15 cellular contexts compared by ENCODE assay signal in genomic region chr13:79289557-79289956, GRCh38.
"Had no signal": no experiment of that assay in that cellular context is flagged by ENCODE, and none has a peak within 500 bp of the region (broad histone marks: within the 10 kb centered on the region; RNA-seq: fewer than 3 reads in every experiment).

No MANE protein-coding gene starts in this region.

- H3K4me1 ChIP-seq: ascending aorta, esophagus muscularis mucosa, tibial artery had no signal

- H3K9me3 Mint-ChIP-seq: naive thymus-derived CD8-positive, alpha-beta T cell; T-helper 2 cell treated with Interferon-gamma antibody and Interleukin-4, amounts not matched to agents 5 μg/mL and 100 μg/mL, for 36 hours had no signal

- H3K4me3 ChIP-seq: ascending aorta, esophagus muscularis mucosa, tibial artery had no signal

- H3K9me3 ChIP-seq: ascending aorta, esophagus muscularis mucosa, tibial artery had no signal

- H3K36me3 Mint-ChIP-seq: activated CD8-positive, alpha-beta memory T cell treated with anti-CD3 and anti-CD28 coated beads, Interleukin-2, amount 10 ng/mL, durations not matched to agents 7 days and 5 days; naive thymus-derived CD8-positive, alpha-beta T cell had no signal

- H3K4me1 Mint-ChIP-seq: activated CD8-positive, alpha-beta memory T cell treated with anti-CD3 and anti-CD28 coated beads, Interleukin-2, amount 10 ng/mL, durations not matched to agents 7 days and 5 days; naive thymus-derived CD8-positive, alpha-beta T cell had no signal

- H3K27ac ChIP-seq: ascending aorta, esophagus muscularis mucosa, tibial artery had no signal

- ATAC-seq: activated CD8-positive, alpha-beta memory T cell treated with anti-CD3 and anti-CD28 coated beads, Interleukin-2, amount 10 ng/mL, durations not matched to agents 7 days and 5 days; naive thymus-derived CD8-positive, alpha-beta T cell; right cardiac atrium had no signal

- H3K4me3 Mint-ChIP-seq: activated CD8-positive, alpha-beta memory T cell treated with anti-CD3 and anti-CD28 coated beads, Interleukin-2, amount 10 ng/mL, durations not matched to agents 7 days and 5 days; naive thymus-derived CD8-positive, alpha-beta T cell; T-helper 2 cell treated with Interferon-gamma antibody and Interleukin-4, amounts not matched to agents 5 μg/mL and 100 μg/mL, for 36 hours had no signal

- H3K27me3 ChIP-seq: ascending aorta, esophagus muscularis mucosa, tibial artery had no signal

- H3K27ac Mint-ChIP-seq: activated CD8-positive, alpha-beta memory T cell treated with anti-CD3 and anti-CD28 coated beads, Interleukin-2, amount 10 ng/mL, durations not matched to agents 7 days and 5 days; naive thymus-derived CD8-positive, alpha-beta T cell; T-helper 2 cell treated with Interferon-gamma antibody and Interleukin-4, amounts not matched to agents 5 μg/mL and 100 μg/mL, for 36 hours had no signal

- DNase-seq: activated CD4-positive, alpha-beta T cell treated with anti-CD3 and anti-CD28 coated beads for 1 hour; activated CD4-positive, alpha-beta T cell treated with anti-CD3 and anti-CD28 coated beads, Interleukin-2, amount 50 U/mL, for 48 hours; activated CD8-positive, alpha-beta memory T cell treated with anti-CD3 and anti-CD28 coated beads, Interleukin-2, amount 10 ng/mL, durations not matched to agents 7 days and 5 days; activated naive CD4-positive, alpha-beta T cell; activated T-cell treated with anti-CD3 and anti-CD28 coated beads, Interleukin-2, amount 50 U/mL, for 48 hours; hypothalamus; kidney glomerular epithelial cell; naive thymus-derived CD8-positive, alpha-beta T cell; right cardiac atrium; small intestine; tibial artery had no signal

- FAIRE-seq: bronchial epithelial cell, small intestine had no signal

- H3K36me3 ChIP-seq: ascending aorta, esophagus muscularis mucosa, tibial artery had no signal
